In the genomic region with DNA sequence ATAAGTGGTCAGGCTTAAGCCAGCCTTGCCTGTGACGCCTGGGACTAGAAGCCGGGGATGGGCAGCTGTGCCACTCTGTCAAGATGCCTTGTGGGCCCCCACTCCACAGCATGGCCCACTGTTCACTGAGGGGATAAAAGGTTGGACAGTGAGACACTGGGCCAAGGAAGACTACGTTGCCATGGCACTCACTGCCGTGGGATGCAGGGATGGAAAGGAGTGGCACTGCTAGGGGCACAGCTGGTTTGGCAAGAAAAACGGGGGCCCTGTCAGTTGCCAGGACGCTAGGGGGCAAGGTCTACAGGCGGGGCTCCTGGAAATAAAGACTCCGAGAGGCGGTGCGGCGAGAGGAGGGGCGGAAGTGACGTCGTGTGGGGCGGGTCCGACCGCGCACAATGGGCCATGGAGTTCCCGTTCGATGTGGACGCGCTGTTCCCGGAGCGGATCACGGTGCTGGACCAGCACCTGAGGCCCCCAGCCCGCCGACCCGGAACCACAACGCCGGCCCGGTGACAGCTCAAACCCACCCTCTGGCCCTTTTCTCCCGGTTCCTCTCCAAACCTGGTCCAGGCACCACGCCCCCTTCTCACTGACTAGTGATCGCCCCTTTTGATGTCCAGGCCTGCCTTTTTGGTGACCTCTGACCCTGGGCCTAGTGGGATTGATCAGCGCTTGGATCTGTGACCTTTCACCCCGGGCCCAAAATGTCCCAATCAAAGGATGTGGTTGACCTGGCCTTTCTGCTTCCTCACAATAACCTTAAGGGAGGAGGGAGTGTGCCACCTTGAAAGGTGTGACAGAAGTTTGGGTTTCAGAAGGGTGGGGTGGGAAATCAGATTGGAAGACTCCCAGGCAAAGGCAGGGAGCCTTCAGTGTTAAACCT, we compare ENCODE assay signal across 8 cellular contexts. TPM values are rescaled to one million over a fixed set of nuclear protein-coding genes. Genes with fewer than 3 reads are reported as not detected.
DNase-seq lines count a peak whose midpoint lies in the region; ATAC-seq and TF ChIP-seq lines count a peak whose summit lies in the region.

A gene (plus strand): TSS at position 391 of the 883 bp plus-strand sequence.

- H3K36me3 ChIP-seq in ACC112 (ENCODE audit: insufficient read depth, low read length): peaks cover 13% of the 10 kb centered on the region; the same call in 1 of the 2 replicates

- TF ChIP-seq CTCF in lower leg skin (IDR thresholded peaks at IDR 0.05): no peak

- H3K27me3 ChIP-seq in ACC112 (ENCODE audit: insufficient read depth, low read length): no peaks in the 10 kb centered on the region

- ATAC-seq in GM18909 (IDR thresholded peaks at IDR 0.05; ENCODE audit: poor library complexity, unreplicated experiment) (peak; percentile 79), HG03175 (IDR thresholded peaks at IDR 0.05; ENCODE audit: unreplicated experiment) (peak; percentile 80)

- peak within 1 kb of the TSS; percentile 80 for H3K4me3 ChIP-seq in ACC112 (ENCODE audit: low read depth, low read length)
- H3K4me3 ChIP-seq in lower leg skin (ENCODE audit: low read depth, poor library complexity, severe bottlenecking): peak within 1 kb of the TSS; percentile 32

- DNase-seq in NCI-H748 (lab: John Stamatoyannopoulos, UW; ENCODE audit: unreplicated experiment): peak; percentile 93
- DNase-seq in activated CD4-positive, alpha-beta T cell treated with anti-CD3 and anti-CD28 coated beads, Interleukin-2, amount 50 U/mL, for 48 hours: peak; percentile 88 to 91
- peak; percentile 55 to 89 for DNase-seq in dermis microvascular lymphatic vessel endothelial cell (ENCODE audit: low read depth in 2 of 2)
- peak; percentile 81 to 98 for DNase-seq in lower leg skin (ENCODE audit: low spot score in 2 of 2)
- peak; percentile 85 to 86 for DNase-seq in stimulated activated CD4-positive, alpha-beta T cell treated with anti-CD3 and anti-CD28 coated beads, Interleukin-4, amount 100 ng/mL, for 4 hours

- no peak for TF ChIP-seq POLR2A in lower leg skin (IDR thresholded peaks at IDR 0.05)

- intact Hi-C loops in lower leg skin (cut with DNase I; ENCODE audit: low total_unique reads): no loop called here

- H3K79me2 ChIP-seq in ACC112 (ENCODE audit: control insufficient read depth, insufficient read depth, low read length, unreplicated experiment): no peaks in the 10 kb centered on the region

- peak within 1 kb of the TSS; percentile 57 for H2AFZ ChIP-seq in ACC112 (ENCODE audit: low read length, unreplicated experiment)

- peaks cover 12% of the 10 kb centered on the region for H3K4me1 ChIP-seq in ACC112 (ENCODE audit: control insufficient read depth, insufficient read depth, low read length, unreplicated experiment)

- H3K27ac ChIP-seq in ACC112 (ENCODE audit: low read depth, low read length): peak within 1 kb of the TSS; percentile 50

- 1 to 3% methylated on average over 28 to 33 of the region's 36 CpGs for WGBS in lower leg skin, 2 donors

RNA-seq across cellular contexts. Expression of the gene that starts here (rescaled TPM):
- 2.7 and 3.4 TPM in 2 replicates for total RNA-seq in dermis microvascular lymphatic vessel endothelial cell
- total RNA-seq in lower leg skin: 1 to 10 TPM; 1.9 to 7.8 (median 5.6) TPM

Comparison
In these comparisons a context has a peak if more than half of its experiments do, and no peak if none do; other contexts are left out.
1. Peak in every context shown above with its lines: DNase-seq, ATAC-seq, H3K4me3 ChIP-seq and H3K27ac ChIP-seq.